In the genomic region with DNA sequence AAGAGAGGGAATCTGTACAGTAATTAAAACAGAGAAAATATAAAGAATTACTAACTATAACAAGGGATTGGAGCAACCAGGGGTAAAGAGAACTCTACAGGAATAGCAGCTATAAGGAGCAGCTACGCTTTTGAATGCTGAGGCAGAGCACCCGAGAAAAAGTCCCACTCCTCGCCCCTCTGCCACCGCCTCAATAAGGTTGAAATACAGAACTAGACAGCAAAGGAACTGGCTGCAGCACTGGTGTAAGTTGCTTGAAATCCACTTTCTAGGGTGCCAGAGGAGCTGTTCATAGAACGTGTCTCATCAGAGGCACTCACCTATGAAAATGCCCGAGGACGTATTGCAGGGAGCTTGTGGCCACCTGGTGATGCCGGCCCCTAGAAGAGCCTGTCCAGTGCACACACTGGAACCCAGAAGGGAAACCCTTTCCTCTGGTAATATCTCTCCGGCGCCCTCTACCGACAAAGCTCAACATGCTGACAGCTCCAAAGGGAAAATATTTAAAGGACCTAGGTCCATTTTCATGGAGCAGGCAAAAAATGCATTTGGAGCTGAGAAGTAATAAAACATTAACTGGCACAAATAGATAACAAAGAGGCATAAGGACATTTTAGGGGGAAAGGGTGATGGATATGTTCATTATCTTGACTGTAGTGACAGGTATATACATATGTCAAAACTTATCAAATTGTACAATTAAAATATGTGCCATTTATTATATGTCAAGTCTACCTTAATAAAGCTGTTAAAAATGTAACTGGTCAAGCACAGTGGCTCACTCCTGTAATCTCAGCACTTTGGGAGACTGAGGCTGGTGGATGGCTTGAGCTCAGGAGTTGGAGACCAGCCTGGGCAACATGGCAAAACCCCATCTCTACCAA, we compare ENCODE assay signal across 1 cellular context.
TF ChIP-seq lines count a peak whose summit lies in the region.

No MANE protein-coding gene starts in this region.

TF ChIP-seq in IMR-90, 13 proteins besides CTCF, POLR2A, EP300 and RAD21 (continued from another document):
- TF ChIP-seq, protein P1, sequence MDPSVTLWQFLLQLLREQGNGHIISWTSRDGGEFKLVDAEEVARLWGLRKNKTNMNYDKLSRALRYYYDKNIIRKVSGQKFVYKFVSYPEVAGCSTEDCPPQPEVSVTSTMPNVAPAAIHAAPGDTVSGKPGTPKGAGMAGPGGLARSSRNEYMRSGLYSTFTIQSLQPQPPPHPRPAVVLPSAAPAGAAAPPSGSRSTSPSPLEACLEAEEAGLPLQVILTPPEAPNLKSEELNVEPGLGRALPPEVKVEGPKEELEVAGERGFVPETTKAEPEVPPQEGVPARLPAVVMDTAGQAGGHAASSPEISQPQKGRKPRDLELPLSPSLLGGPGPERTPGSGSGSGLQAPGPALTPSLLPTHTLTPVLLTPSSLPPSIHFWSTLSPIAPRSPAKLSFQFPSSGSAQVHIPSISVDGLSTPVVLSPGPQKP (IDR thresholded peaks at IDR 0.05; ENCODE audit: borderline replicate concordance, low read depth, low read length): no peak
